25 cellular contexts compared by ENCODE assay signal in genomic region chr7:146291900-146292299, GRCh38.
DNase-seq lines count a peak whose midpoint lies in the region; ATAC-seq, FAIRE-seq and TF ChIP-seq lines count a peak whose summit lies in the region.
"Had no signal": no experiment of that assay in that cellular context is flagged by ENCODE, and none has a peak within 500 bp of the region (broad histone marks: within the 10 kb centered on the region; RNA-seq: fewer than 3 reads in every experiment).

No MANE protein-coding gene starts in this region.

- TF ChIP-seq RAD21 in A549 (conservative IDR thresholded peaks at IDR 0.05 in 1 of 2, IDR thresholded peaks at IDR 0.05 in 1 of 2), result no peak
- no peak for TF ChIP-seq RAD21 in IMR-90 (IDR thresholded peaks at IDR 0.05; ENCODE audit: low read length)
- no peak for TF ChIP-seq RAD21 in H1 (IDR thresholded peaks at IDR 0.05 in 1 of 2, conservative IDR thresholded peaks at IDR 0.05 in 1 of 2; ENCODE audit: low read depth in 2 of 2, low read length in 2 of 2)

- H4K5ac ChIP-seq in IMR-90 (ENCODE audit: low read depth, low read length), result no peak overlapping the region
- H4K5ac ChIP-seq in H1 (ENCODE audit: insufficient read length, low read depth, low read length), result no peak overlapping the region

- dilution Hi-C loops in IMR-90 (cut with HindIII; ENCODE audit: low sequenced_read_pairs, unreplicated experiment), result no loop called here

- H3F3A ChIP-seq in OCI-LY1 (ENCODE audit: insufficient read depth, low read length), result no peaks in the 10 kb centered on the region

- H3K23ac ChIP-seq in IMR-90 (ENCODE audit: low read depth, low read length), result no peak overlapping the region
- H3K23ac ChIP-seq in H1 (ENCODE audit: insufficient read length), result no peak overlapping the region

- H3K56ac ChIP-seq in IMR-90 (ENCODE audit: extremely low read depth, insufficient read depth, low read length), result no peak overlapping the region
- no peak overlapping the region for H3K56ac ChIP-seq in H1 (replicated peaks; ENCODE audit: insufficient read length, low read depth, low read length)

- H2BK5ac ChIP-seq in IMR-90 (ENCODE audit: low read depth, low read length, poor library complexity, severe bottlenecking) (no peak overlapping the region), H1 (ENCODE audit: low read depth, low read length) (no peak overlapping the region)

- H3K36me3 ChIP-seq in IMR-90 (ENCODE audit: control insufficient read depth, insufficient read depth, low read length) (no peaks in the 10 kb centered on the region), OCI-LY1 (ENCODE audit: insufficient read depth, low read length) (no peaks in the 10 kb centered on the region), H1 (ENCODE audit: control insufficient read depth in 2 of 4, insufficient read depth in 4 of 4, low read length in 3 of 4) (no peaks in the 10 kb centered on the region)
- H3K36me3 ChIP-seq: BLaER1 treated with 17β-estradiol and CSF1 and Interleukin-3, amounts not matched to agents 10 nM and 100 nM had no signal

- intact Hi-C loops in IMR-90 (cut with micrococcal nuclease), result no loop called here

- no peaks in the 10 kb centered on the region for H3K9me2 ChIP-seq in OCI-LY1 (ENCODE audit: low read depth, low read length)

- H3K9me3 ChIP-seq in A549 (no peaks in the 10 kb centered on the region), IMR-90 (ENCODE audit: control insufficient read depth, insufficient read depth, low read length) (peaks cover 6% of the 10 kb centered on the region), OCI-LY1 (ENCODE audit: low read length) (no peaks in the 10 kb centered on the region), H1 (ENCODE audit: insufficient read depth in 2 of 2, low read depth in 1 of 2, low read length in 1 of 2) (no peaks in the 10 kb centered on the region)
- H3K9me3 ChIP-seq: BLaER1 treated with 17β-estradiol and CSF1 and Interleukin-3, amounts not matched to agents 10 nM and 100 nM had no signal

- no peak overlapping the region for H2BK20ac ChIP-seq in IMR-90 (ENCODE audit: low read depth, low read length)
- H2BK20ac ChIP-seq in H1 (ENCODE audit: low read length), result no peak overlapping the region

- ATAC-seq in A549 (no peak), IMR-90 (ENCODE audit: low read depth) (no peak), HG03521 (IDR thresholded peaks at IDR 0.05; ENCODE audit: unreplicated experiment) (no peak), HG02852 (IDR thresholded peaks at IDR 0.05; ENCODE audit: unreplicated experiment) (no peak)
- ATAC-seq: GM12878 had no signal

- TF ChIP-seq EP300 in A549 (IDR thresholded peaks at IDR 0.05) (no peak), H1 (IDR thresholded peaks at IDR 0.05; ENCODE audit: borderline replicate concordance in 1 of 2, low read depth in 2 of 2, low read length in 2 of 2) (no peak)

- in situ Hi-C loops in IMR-90 (cut with MboI; ENCODE audit: low sequenced_read_pairs), result no loop called here

- 0% methylated on average over 1 of the region's 1 CpG for WGBS in A549 (ENCODE audit: missing lambda C conversion rate)
- WGBS in IMR-90 (ENCODE audit: extremely low coverage in 2 of 2, insufficient read length in 1 of 2), 2 experiments, result no CpG with 5 or more reads among the region's 1 CpG
- WGBS in H1 (ENCODE audit: extremely low coverage in 1 of 2, insufficient coverage in 1 of 2, insufficient read length in 1 of 2, insufficient replicate concordance in 2 of 2, low coverage in 1 of 2, low lambda C conversion rate in 2 of 2, missing lambda C conversion rate in 1 of 2), 2 experiments, result 95% methylated on average over 1 of the region's 1 CpG; no CpG with 5 or more reads in 1 of the 2 experiments

- CTCF ChIA-PET in A549 (lab: Yijun Ruan, JAX) (no interaction called here), IMR-90 (lab: Yijun Ruan, JAX) (no interaction called here), H1 (lab: Charles Lee; ENCODE audit: partially characterized antibody) (no interaction called here)

- TF ChIP-seq CTCF in A549 (IDR thresholded peaks at IDR 0.05), result no peak
- no peak for TF ChIP-seq CTCF in IMR-90 (conservative IDR thresholded peaks at IDR 0.05; ENCODE audit: low read depth, low read length)
- TF ChIP-seq CTCF in OCI-LY1 (IDR thresholded peaks at IDR 0.05; ENCODE audit: low read length), result no peak
- no peak for TF ChIP-seq CTCF in H1 (IDR thresholded peaks at IDR 0.05; ENCODE audit: control extremely low read depth in 1 of 3, insufficient read depth in 1 of 3, low read depth in 1 of 3, low read length in 3 of 3)

- no peak overlapping the region for H4K91ac ChIP-seq in IMR-90 (ENCODE audit: insufficient read depth, low read depth, low read length)
- no peak overlapping the region for H4K91ac ChIP-seq in H1 (replicated peaks; ENCODE audit: insufficient read length, low read length)

- no peaks in the 10 kb centered on the region for H3K79me1 ChIP-seq in IMR-90 (ENCODE audit: low read depth in 1 of 2, low read length in 2 of 2)
- no peaks in the 10 kb centered on the region for H3K79me1 ChIP-seq in H1 (ENCODE audit: low read depth, low read length)

- FAIRE-seq in A549 (lab: Jason Lieb, UNC) (no peak), H1 (lab: Jason Lieb, UNC) (no peak)
- FAIRE-seq: A204.1, GM12878, GM12892, GM18507 had no signal

- H2BK120ac ChIP-seq in IMR-90 (ENCODE audit: low read depth, low read length), result no peak overlapping the region
- no peak overlapping the region for H2BK120ac ChIP-seq in H1 (replicated peaks; ENCODE audit: low read depth, low read length)

- no TSS peak for BruUV-seq in IMR-90 (replicated peaks; lab: Mats Ljungman, UMichigan)

- H2BK15ac ChIP-seq in IMR-90 (ENCODE audit: low read depth, low read length), result no peak overlapping the region
- no peak overlapping the region for H2BK15ac ChIP-seq in H1 (ENCODE audit: low read length)

- H3K23me2 ChIP-seq in H1 (ENCODE audit: low read depth, low read length), result no peaks in the 10 kb centered on the region

- H4K20me1 ChIP-seq in IMR-90 (ENCODE audit: insufficient read depth, low read length) (no peaks in the 10 kb centered on the region), OCI-LY1 (ENCODE audit: insufficient read depth, low read length) (no peaks in the 10 kb centered on the region), H1 (replicated peaks in 1 of 2; ENCODE audit: control insufficient read depth in 1 of 2, insufficient read depth in 2 of 2, low read length in 2 of 2) (no peaks in the 10 kb centered on the region)
- H4K20me1 ChIP-seq: BLaER1 treated with 17β-estradiol and CSF1 and Interleukin-3, amounts not matched to agents 10 nM and 100 nM had no signal

- H3K4me3 ChIP-seq in A549 (no peak overlapping the region), IMR-90 (ENCODE audit: insufficient read depth, low read depth, low read length) (no peak overlapping the region), OCI-LY1 (ENCODE audit: low read depth, low read length, poor library complexity, severe bottlenecking) (no peak overlapping the region), H1 (ENCODE audit: extremely low read depth in 1 of 4, insufficient read depth in 2 of 4, low read depth in 3 of 4, low read length in 4 of 4) (no peak overlapping the region)
- H3K4me3 ChIP-seq: BLaER1 treated with 17β-estradiol and CSF1 and Interleukin-3, amounts not matched to agents 10 nM and 100 nM; GM12878 had no signal

- no peak overlapping the region for H3K9ac ChIP-seq in IMR-90 (ENCODE audit: low read depth, low read length)
- no peak overlapping the region for H3K9ac ChIP-seq in OCI-LY1 (ENCODE audit: low read length)
- no peak overlapping the region for H3K9ac ChIP-seq in H1 (replicated peaks in 1 of 4; ENCODE audit: extremely low read depth in 1 of 4, low read depth in 3 of 4, low read length in 3 of 4)
- H3K9ac ChIP-seq: BLaER1 treated with 17β-estradiol and CSF1 and Interleukin-3, amounts not matched to agents 10 nM and 100 nM had no signal

- H2AK9ac ChIP-seq in IMR-90 (replicated peaks; ENCODE audit: low read depth, low read length, poor library complexity), result no peak overlapping the region

- TF ChIP-seq POLR2A in A549 (IDR thresholded peaks at IDR 0.05; ENCODE audit: low read length), result no peak
- no peak for TF ChIP-seq POLR2A in IMR-90 (IDR thresholded peaks at IDR 0.05; ENCODE audit: low read depth, low read length)
- no peak for TF ChIP-seq POLR2A in H1 (IDR thresholded peaks at IDR 0.05; ENCODE audit: control extremely low read depth in 1 of 2, low read depth in 2 of 2, low read length in 2 of 2)

- no peaks in the 10 kb centered on the region for H3K27me3 ChIP-seq in IMR-90 (ENCODE audit: control insufficient read depth, insufficient read depth, low read length)
- no peaks in the 10 kb centered on the region for H3K27me3 ChIP-seq in OCI-LY1 (ENCODE audit: insufficient read depth, low read length)
- H3K27me3 ChIP-seq in H1 (replicated peaks in 1 of 4; ENCODE audit: control insufficient read depth in 3 of 4, extremely low read depth in 1 of 4, insufficient read depth in 3 of 4, low read length in 3 of 4), result no peaks in the 10 kb centered on the region
- H3K27me3 ChIP-seq: BLaER1 treated with 17β-estradiol and CSF1 and Interleukin-3, amounts not matched to agents 10 nM and 100 nM had no signal

- no peak overlapping the region for H3K14ac ChIP-seq in IMR-90 (replicated peaks; ENCODE audit: low read depth, low read length)
- no peak overlapping the region for H3K14ac ChIP-seq in H1 (ENCODE audit: insufficient read length)

- H3K18ac ChIP-seq in IMR-90 (ENCODE audit: low read depth, low read length) (no peak overlapping the region), H1 (ENCODE audit: extremely low read depth, low read length) (no peak overlapping the region)

- H3K4ac ChIP-seq in IMR-90 (ENCODE audit: low read depth, low read length) (no peak overlapping the region), H1 (replicated peaks; ENCODE audit: insufficient read length, low read depth, low read length) (no peak overlapping the region)

- H3K4me1 ChIP-seq in A549 (no peaks in the 10 kb centered on the region), IMR-90 (ENCODE audit: control insufficient read depth, insufficient read depth, low read length) (no peaks in the 10 kb centered on the region), OCI-LY1 (ENCODE audit: insufficient read depth, low read length, severe bottlenecking) (peaks cover 47% of the 10 kb centered on the region), H1 (replicated peaks in 1 of 4; ENCODE audit: control insufficient read depth in 3 of 4, insufficient read depth in 4 of 4, low read length in 3 of 4) (no peaks in the 10 kb centered on the region)
- H3K4me1 ChIP-seq: BLaER1 treated with 17β-estradiol and CSF1 and Interleukin-3, amounts not matched to agents 10 nM and 100 nM had no signal

- no peaks in the 10 kb centered on the region for H3K9me1 ChIP-seq in IMR-90 (ENCODE audit: insufficient read depth, low read length)

- POLR2A ChIA-PET in A549 (lab: Yijun Ruan, JAX), result no interaction called here
- POLR2A ChIA-PET in IMR-90 (lab: Charles Lee; ENCODE audit: unreplicated experiment), result no interaction called here
- POLR2A ChIA-PET in H1 (lab: Charles Lee; ENCODE audit: partially characterized antibody), result no interaction called here

- H3K79me2 ChIP-seq in OCI-LY1 (ENCODE audit: insufficient read depth, low read length), result no peaks in the 10 kb centered on the region
- H3K79me2 ChIP-seq in H1 (ENCODE audit: control insufficient read depth in 1 of 2, insufficient read depth in 2 of 2, low read length in 2 of 2), result no peaks in the 10 kb centered on the region

- DNase-seq in A549 (ENCODE audit: low read depth in 1 of 2, low spot score in 1 of 2) (no peak), IMR-90 (no peak), H1 (ENCODE audit: low read depth in 1 of 2, low spot score in 2 of 2) (no peak), NCI-H1092 treated with DMSO at 0.1 percent for 48 hours (lab: John Stamatoyannopoulos, UW) (no peak)
- DNase-seq: 8988T; AML-193; CD4-positive, alpha-beta T cell; CD8-positive, alpha-beta memory T cell; COR-L47; DMS 273 treated with DMSO at 0.1 percent for 48 hours; DMS153; DMS53; DMS79; DND-41; EL; GDM1 had no signal

- H2AFZ ChIP-seq in IMR-90 (replicated peaks; ENCODE audit: low read length, poor library complexity), result no peak overlapping the region
- peak overlapping the region; percentile 36 for H2AFZ ChIP-seq in OCI-LY1 (ENCODE audit: low read length)
- no peak overlapping the region for H2AFZ ChIP-seq in H1 (ENCODE audit: low read length)

- no peak overlapping the region for H2BK12ac ChIP-seq in H1 (ENCODE audit: low read depth, low read length)

- H4K8ac ChIP-seq in IMR-90 (ENCODE audit: low read depth in 2 of 2, low read length in 2 of 2), result no peak overlapping the region
- H4K8ac ChIP-seq in H1 (ENCODE audit: extremely low read depth, insufficient read depth, low read length), result no peak overlapping the region

- H3K27ac ChIP-seq in A549, result no peak overlapping the region
- no peak overlapping the region for H3K27ac ChIP-seq in IMR-90 (ENCODE audit: insufficient read depth, low read length)
- H3K27ac ChIP-seq in OCI-LY1 (ENCODE audit: low read depth, low read length, poor library complexity, severe bottlenecking), result no peak overlapping the region
- H3K27ac ChIP-seq in H1 (ENCODE audit: low read depth, low read length), result no peak overlapping the region
- H3K27ac ChIP-seq: BLaER1 treated with 17β-estradiol and CSF1 and Interleukin-3, amounts not matched to agents 10 nM and 100 nM; C4-2B had no signal

- H2AK5ac ChIP-seq in IMR-90 (ENCODE audit: low read depth, low read length) (no peak overlapping the region), H1 (ENCODE audit: low read depth, low read length) (no peak overlapping the region)

- H3K4me2 ChIP-seq in A549, result no peak overlapping the region
- no peak overlapping the region for H3K4me2 ChIP-seq in IMR-90 (ENCODE audit: low read depth, low read length)
- no peak overlapping the region for H3K4me2 ChIP-seq in OCI-LY1 (ENCODE audit: low read length)
- no peak overlapping the region for H3K4me2 ChIP-seq in H1 (ENCODE audit: insufficient read depth in 1 of 2, low read depth in 2 of 2, low read length in 2 of 2)
- H3K4me2 ChIP-seq: BLaER1 treated with 17β-estradiol and CSF1 and Interleukin-3, amounts not matched to agents 10 nM and 100 nM had no signal

Comparison
In these comparisons a context has a peak if more than half of its experiments do, and no peak if none do; other contexts are left out.
1. Of the 18 proteins assayed by ChIP-seq in both H1 and A549: peak only in H1: none; only in A549: none; in both: MAFK; in neither: 17.